In genomic region chr20:17614176-17614811, GRCh38 we compare ENCODE assay signal across 8 cellular contexts. TPM values are rescaled to one million over a fixed set of nuclear protein-coding genes. Genes with fewer than 3 reads are reported as not detected.
DNase-seq lines count a peak whose midpoint lies in the region; ATAC-seq and TF ChIP-seq lines count a peak whose summit lies in the region.

No MANE protein-coding gene starts in this region.

- no peak overlapping the region for H3K27ac ChIP-seq in foreskin keratinocyte

- H3K27me3 ChIP-seq in foreskin keratinocyte, result no peaks in the 10 kb centered on the region

- intact Hi-C loops in sciatic nerve (cut with DNase I), result loop anchor here (10.0 kb wide), 1 partner anchor 79 kb away; the partner anchor contains the start of gene BFSP1

- peaks cover 9% of the 10 kb centered on the region for H3K4me1 ChIP-seq in foreskin keratinocyte

- TF ChIP-seq CTCF in foreskin keratinocyte (conservative IDR thresholded peaks at IDR 0.05), result no peak

- peak; percentile 59 for DNase-seq in EH (ENCODE audit: low read depth)
- peak; percentile 60 for DNase-seq in NCI-H748 (lab: John Stamatoyannopoulos, UW; ENCODE audit: unreplicated experiment)
- DNase-seq in foreskin keratinocyte, result peak in 1 of 2 donors; percentile 13
- peak; percentile 86 for DNase-seq in sciatic nerve (ENCODE audit: low spot score)
- no peak for DNase-seq in OCI-M1 (lab: John Stamatoyannopoulos, UW)
- DNase-seq in epidermal melanocyte (ENCODE audit: insufficient read length, low spot score), result no peak
- no peak for DNase-seq in medulla oblongata (ENCODE audit: extremely low spot score)
- DNase-seq in stimulated activated CD4-positive, alpha-beta T cell treated with anti-CD3 and anti-CD28 coated beads, Interleukin-2, amount 100 ng/mL, for 24 hours, result no peak

- ATAC-seq in foreskin keratinocyte, result peak; percentile 23
- peak; percentile 62 for ATAC-seq in sciatic nerve

RNA-seq across cellular contexts. Expression of gene DSTN, which starts 44.4 kb away (rescaled TPM):
- total RNA-seq in foreskin keratinocyte (398 and 412 TPM in 2 replicates), sciatic nerve (268 TPM)
- polyA plus RNA-seq in foreskin keratinocyte, result 428 and 454 TPM in 2 replicates

Comparison
In these comparisons a context has a peak if more than half of its experiments do, and no peak if none do; other contexts are left out.
1. DNase-seq: peak in EH (single experiment), NCI-H748 (single experiment) and sciatic nerve (single experiment); none in OCI-M1 (single experiment), epidermal melanocyte (single experiment), medulla oblongata (single experiment) and stimulated activated CD4-positive, alpha-beta T cell treated with anti-CD3 and anti-CD28 coated beads, Interleukin-2, amount 100 ng/mL, for 24 hours (0 of 2).